ENCODE assay signal across 25 cellular contexts in the genomic region with DNA sequence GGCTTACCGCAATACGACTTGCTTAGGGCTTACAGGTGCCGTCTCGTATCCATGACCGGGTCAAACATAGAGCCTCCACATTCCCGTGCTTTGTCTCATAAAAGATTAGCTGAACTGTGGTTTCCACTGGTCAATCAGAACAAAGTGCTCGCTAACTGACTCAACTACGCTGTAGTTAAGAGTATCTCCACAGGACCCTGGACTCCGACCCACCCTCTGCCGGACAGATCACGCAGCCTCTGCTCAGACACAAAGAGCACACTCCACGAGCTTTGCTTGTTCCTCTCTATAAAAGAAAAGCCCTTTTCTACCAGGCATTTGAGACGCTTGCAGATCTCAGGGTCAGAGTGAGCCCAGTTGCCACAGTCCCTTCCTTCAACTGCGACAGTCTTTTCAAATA.
DNase-seq lines count a peak whose midpoint lies in the region; ATAC-seq, FAIRE-seq and TF ChIP-seq lines count a peak whose summit lies in the region.
"Had no signal": no experiment of that assay in that cellular context is flagged by ENCODE, and none has a peak within 500 bp of the region (broad histone marks: within the 10 kb centered on the region; RNA-seq: fewer than 3 reads in every experiment).

No MANE protein-coding gene starts in this region.

- no peak for TF ChIP-seq CTCF in bronchial epithelial cell (IDR thresholded peaks at IDR 0.05; ENCODE audit: insufficient read depth, low read length, severe bottlenecking)
- TF ChIP-seq CTCF in neural progenitor cell (IDR thresholded peaks at IDR 0.05), result no peak
- TF ChIP-seq CTCF in D721Med (IDR thresholded peaks at IDR 0.05; ENCODE audit: insufficient read depth, missing control alignments), result no peak

- H3K4me1 Mint-ChIP-seq in neural progenitor cell, result peaks cover 20% of the 10 kb centered on the region
- H3K4me1 Mint-ChIP-seq: B cell had no signal

- H3K27me3 Mint-ChIP-seq in neural progenitor cell (ENCODE audit: insufficient read depth, low read depth), result peaks cover 9% of the 10 kb centered on the region
- H3K27me3 Mint-ChIP-seq: B cell; CD4-positive, alpha-beta T cell had no signal

- no peak overlapping the region for H3K27ac ChIP-seq in neural progenitor cell
- H3K27ac ChIP-seq: 22Rv1; A549; BLaER1 treated with 17β-estradiol and CSF1 and Interleukin-3, amounts not matched to agents 10 nM and 100 nM; C4-2B had no signal

- H3K4me2 ChIP-seq in neural progenitor cell, result no peak overlapping the region
- H3K4me2 ChIP-seq: A549; BLaER1 treated with 17β-estradiol and CSF1 and Interleukin-3, amounts not matched to agents 10 nM and 100 nM had no signal

- ATAC-seq in HG02763 (IDR thresholded peaks at IDR 0.05; ENCODE audit: unreplicated experiment), result no peak
- ATAC-seq: A549; CD8-positive, alpha-beta T cell had no signal

- no peaks in the 10 kb centered on the region for H3K9me3 ChIP-seq in neural progenitor cell (ENCODE audit: low read depth)

- H3K27me3 ChIP-seq in bronchial epithelial cell (ENCODE audit: control insufficient read depth, insufficient read depth, low read length) (no peaks in the 10 kb centered on the region), neural progenitor cell (peaks cover 24% of the 10 kb centered on the region)
- H3K27me3 ChIP-seq: BLaER1 treated with 17β-estradiol and CSF1 and Interleukin-3, amounts not matched to agents 10 nM and 100 nM had no signal

- no peak overlapping the region for H3K27ac Mint-ChIP-seq in neural progenitor cell
- H3K27ac Mint-ChIP-seq: B cell; CD4-positive, alpha-beta T cell; CD8-positive, alpha-beta T cell had no signal

- H3K79me2 ChIP-seq in neural progenitor cell (ENCODE audit: low read depth), result no peaks in the 10 kb centered on the region

- H3K9me3 Mint-ChIP-seq in neural progenitor cell, result no peaks in the 10 kb centered on the region
- H3K9me3 Mint-ChIP-seq: CD4-positive, alpha-beta T cell; CD8-positive, alpha-beta T cell had no signal

- no peaks in the 10 kb centered on the region for H3K4me1 ChIP-seq in neural progenitor cell
- H3K4me1 ChIP-seq: A549, Caco-2 had no signal

- no peaks in the 10 kb centered on the region for H3K36me3 Mint-ChIP-seq in neural progenitor cell
- H3K36me3 Mint-ChIP-seq: CD8-positive, alpha-beta T cell had no signal

- H3F3A ChIP-seq in neural progenitor cell (ENCODE audit: low read depth), result no peaks in the 10 kb centered on the region

- H3K36me3 ChIP-seq in bronchial epithelial cell (ENCODE audit: control insufficient read depth, insufficient read depth, low read length), result no peaks in the 10 kb centered on the region
- no peaks in the 10 kb centered on the region for H3K36me3 ChIP-seq in neural progenitor cell
- H3K36me3 ChIP-seq: BLaER1 treated with 17β-estradiol and CSF1 and Interleukin-3, amounts not matched to agents 10 nM and 100 nM had no signal

- H3K4me3 ChIP-seq in bronchial epithelial cell (ENCODE audit: low read depth, low read length) (no peak overlapping the region), neural progenitor cell (no peak overlapping the region)
- H3K4me3 ChIP-seq: A549; BLaER1 treated with 17β-estradiol and CSF1 and Interleukin-3, amounts not matched to agents 10 nM and 100 nM had no signal

- no peak overlapping the region for H3K9ac ChIP-seq in neural progenitor cell
- H3K9ac ChIP-seq: BLaER1 treated with 17β-estradiol and CSF1 and Interleukin-3, amounts not matched to agents 10 nM and 100 nM had no signal

- H3K4me3 Mint-ChIP-seq in neural progenitor cell, result no peak overlapping the region
- H3K4me3 Mint-ChIP-seq: B cell; CD4-positive, alpha-beta T cell; CD8-positive, alpha-beta T cell had no signal

- DNase-seq in Daoy (ENCODE audit: low read depth), result peak; percentile 16
- DNase-seq in bronchial epithelial cell (ENCODE audit: low read depth), result no peak
- peak; percentile 45 for DNase-seq in neural progenitor cell (ENCODE audit: low spot score)
- DNase-seq in D721Med (ENCODE audit: insufficient read length, low spot score), result no peak
- no peak for DNase-seq in activated CD4-positive, alpha-beta T cell treated with anti-CD3 and anti-CD28 coated beads for 1 hour
- DNase-seq: AML-193; Calu3; CD4-positive, alpha-beta T cell; CD8-positive, alpha-beta T cell; DMS 273 treated with DMSO at 0.1 percent for 48 hours; DMS153; DMS53; DMS79; DND-41; GF-D8 had no signal

- FAIRE-seq in bronchial epithelial cell (lab: Jason Lieb, UNC) (peak; percentile 55), D721Med (lab: Jason Lieb, UNC) (no peak)
- FAIRE-seq: A549, G401.6, GM12891, GM19239 had no signal

- no peak overlapping the region for H2AFZ ChIP-seq in neural progenitor cell (replicated peaks)

- H4K20me1 ChIP-seq in neural progenitor cell (ENCODE audit: low read depth), result no peaks in the 10 kb centered on the region
- H4K20me1 ChIP-seq: BLaER1 treated with 17β-estradiol and CSF1 and Interleukin-3, amounts not matched to agents 10 nM and 100 nM had no signal

Comparison
In these comparisons a context has a peak if more than half of its experiments do, and no peak if none do; other contexts are left out.
1. DNase-seq: peak in Daoy (single experiment) and neural progenitor cell (single experiment); none in bronchial epithelial cell (single experiment), D721Med (single experiment) and activated CD4-positive, alpha-beta T cell treated with anti-CD3 and anti-CD28 coated beads for 1 hour (single experiment).